17 cellular contexts compared by ENCODE assay signal in the genomic region with DNA sequence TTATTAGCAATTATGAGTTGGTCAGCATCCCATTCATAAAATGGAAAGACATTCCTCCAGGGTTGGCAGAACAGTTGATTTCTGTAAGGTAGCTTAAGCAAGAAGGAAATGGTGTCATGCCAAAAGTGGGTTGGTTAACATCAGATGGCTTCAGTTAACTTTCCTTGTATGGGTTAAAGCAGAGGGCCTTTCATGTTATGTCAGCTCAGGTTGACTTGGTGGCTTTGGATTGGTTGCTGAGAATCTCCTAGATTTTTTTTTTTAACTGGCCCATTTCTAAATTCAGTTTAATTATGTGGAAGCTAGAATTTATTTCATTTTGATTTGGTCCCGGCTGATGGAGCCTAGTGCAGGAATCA.
DNase-seq lines count a peak whose midpoint lies in the region; ATAC-seq and TF ChIP-seq lines count a peak whose summit lies in the region.
"Had no signal": no experiment of that assay in that cellular context is flagged by ENCODE, and none has a peak within 500 bp of the region (broad histone marks: within the 10 kb centered on the region; RNA-seq: fewer than 3 reads in every experiment).

No MANE protein-coding gene starts in this region.

- intact Hi-C loops in left ventricle myocardium inferior (cut with micrococcal nuclease) (no loop called here), heart right ventricle (cut with DNase I) (loop anchor here in 2 of 10 donors (10.0 kb wide), 2 partner anchors 84 to 176 kb away; a partner anchor contains a TSS), lower lobe of right lung (cut with DNase I) (no loop called here), vagina (cut with DNase I) (no loop called here), stomach (cut with DNase I; ENCODE audit: low total_unique reads) (no loop called here)

- DNase-seq in left ventricle myocardium inferior = no peak
- no peak for DNase-seq in heart right ventricle
- peak; percentile 66 for DNase-seq in dermis blood vessel endothelial cell
- DNase-seq in lower lobe of right lung = no peak
- no peak for DNase-seq in vagina (ENCODE audit: extremely low spot score in 2 of 2)
- DNase-seq in cerebellar cortex (ENCODE audit: low spot score) = no peak
- no peak for DNase-seq in stomach
- no peak for DNase-seq in NCI-H187 (lab: John Stamatoyannopoulos, UW)
- DNase-seq: activated CD4-positive, alpha-beta memory T cell treated with anti-CD3 and anti-CD28 coated beads, Interleukin-2, amount 10 ng/mL, durations not matched to agents 7 days and 5 days; CD8-positive, alpha-beta T cell; head of caudate nucleus; left cardiac atrium; naive thymus-derived CD4-positive, alpha-beta T cell; NCI-H1048; NCI-H2227 treated with DMSO at 0.1 percent for 48 hours; SJCRH30 had no signal

- TF ChIP-seq CTCF in left ventricle myocardium inferior (IDR thresholded peaks at IDR 0.05; ENCODE audit: borderline replicate concordance) (no peak), heart right ventricle (IDR thresholded peaks at IDR 0.05) (no peak), lower lobe of right lung (IDR thresholded peaks at IDR 0.05) (no peak), vagina (IDR thresholded peaks at IDR 0.05) (no peak), stomach (IDR thresholded peaks at IDR 0.05) (no peak)

- peaks cover 4% of the 10 kb centered on the region for H3K27me3 ChIP-seq in left ventricle myocardium inferior (ENCODE audit: low read depth)
- H3K27me3 ChIP-seq in heart right ventricle = peaks cover 0 to 4% (median 0%) of the 10 kb centered on the region in 7 donors
- no peaks in the 10 kb centered on the region for H3K27me3 ChIP-seq in lower lobe of right lung (ENCODE audit: low read depth)
- H3K27me3 ChIP-seq in vagina = no peaks in the 10 kb centered on the region
- no peaks in the 10 kb centered on the region for H3K27me3 ChIP-seq in stomach
- H3K27me3 ChIP-seq: SJCRH30 had no signal

- H3K4me1 ChIP-seq in left ventricle myocardium inferior = peaks cover 18% of the 10 kb centered on the region
- peaks cover 0 to 19% (median 11%) of the 10 kb centered on the region in 9 donors for H3K4me1 ChIP-seq in heart right ventricle
- H3K4me1 ChIP-seq in lower lobe of right lung = peaks cover 21% of the 10 kb centered on the region
- peaks cover 10% of the 10 kb centered on the region for H3K4me1 ChIP-seq in vagina
- H3K4me1 ChIP-seq in stomach = peaks cover 0 to 5% (median 0%) of the 10 kb centered on the region in 4 donors

- H3K4me3 ChIP-seq in left ventricle myocardium inferior (no peak overlapping the region), heart right ventricle (no peak overlapping the region), lower lobe of right lung (no peak overlapping the region), vagina (no peak overlapping the region), stomach (no peak overlapping the region)

- H3K27ac ChIP-seq in left ventricle myocardium inferior (replicated peaks) (peak overlapping the region; percentile 60), heart right ventricle (no peak overlapping the region), lower lobe of right lung (peak overlapping the region; percentile 73), vagina (peak overlapping the region; percentile 29), stomach (no peak overlapping the region)
- H3K27ac ChIP-seq: 22Rv1 had no signal

- TF ChIP-seq EP300 in stomach (IDR thresholded peaks at IDR 0.05) = no peak

- TF ChIP-seq POLR2A in vagina (IDR thresholded peaks at IDR 0.05) = no peak
- no peak for TF ChIP-seq POLR2A in stomach (IDR thresholded peaks at IDR 0.05)

- WGBS in heart right ventricle, 2 donors = 78 to 86% methylated on average over 1 of the region's 1 CpG
- 80 to 92% (median 88%) methylated on average over 1 of the region's 1 CpG for WGBS in stomach, 5 donors

- H3K36me3 ChIP-seq in left ventricle myocardium inferior (no peaks in the 10 kb centered on the region), heart right ventricle (no peaks in the 10 kb centered on the region), lower lobe of right lung (no peaks in the 10 kb centered on the region), vagina (no peaks in the 10 kb centered on the region), stomach (no peaks in the 10 kb centered on the region)
- H3K36me3 ChIP-seq: SJCRH30 had no signal

- H3K9me3 ChIP-seq in left ventricle myocardium inferior (replicated peaks) = peaks cover 12% of the 10 kb centered on the region
- peaks cover 0 to 21% (median 6%) of the 10 kb centered on the region in 11 donors for H3K9me3 ChIP-seq in heart right ventricle
- no peaks in the 10 kb centered on the region for H3K9me3 ChIP-seq in lower lobe of right lung
- H3K9me3 ChIP-seq in vagina = no peaks in the 10 kb centered on the region
- peaks cover 0 to 7% (median 0%) of the 10 kb centered on the region in 4 donors for H3K9me3 ChIP-seq in stomach

- ATAC-seq in heart right ventricle (no peak), lower lobe of right lung (no peak)
- ATAC-seq: CD8-positive, alpha-beta T cell; naive thymus-derived CD4-positive, alpha-beta T cell had no signal

Comparison
In these comparisons a context has a peak if more than half of its experiments do, and no peak if none do; other contexts are left out.
1. H3K27ac ChIP-seq: peak in left ventricle myocardium inferior (single experiment), lower lobe of right lung (single experiment) and vagina (single experiment); none in heart right ventricle (0 of 10) and stomach (0 of 5).